In the genomic region with DNA sequence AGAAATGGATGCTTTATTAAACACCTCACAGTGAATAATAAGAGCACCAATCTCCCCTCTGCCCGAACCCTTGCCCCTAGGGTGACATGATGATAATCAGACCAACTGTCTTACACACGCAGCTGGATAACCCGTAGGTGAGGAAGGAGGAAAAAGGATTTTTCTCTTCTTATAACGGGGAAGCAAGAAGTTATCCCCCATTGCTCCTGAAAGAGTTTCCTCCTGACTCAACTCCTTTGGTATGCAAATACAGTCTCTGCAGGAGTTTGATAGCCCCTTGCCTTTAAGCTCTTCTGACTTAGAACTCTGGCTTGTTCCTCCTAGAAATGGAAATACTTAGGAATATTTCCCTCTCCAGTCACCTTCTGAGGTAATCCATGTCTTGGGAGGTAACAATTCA, we compare ENCODE assay signal across 1 cellular context.
TF ChIP-seq lines count a peak whose summit lies in the region.

No MANE protein-coding gene starts in this region.

TF ChIP-seq in IMR-90, 13 proteins besides CTCF, POLR2A, EP300 and RAD21:
- TF ChIP-seq, protein P1, sequence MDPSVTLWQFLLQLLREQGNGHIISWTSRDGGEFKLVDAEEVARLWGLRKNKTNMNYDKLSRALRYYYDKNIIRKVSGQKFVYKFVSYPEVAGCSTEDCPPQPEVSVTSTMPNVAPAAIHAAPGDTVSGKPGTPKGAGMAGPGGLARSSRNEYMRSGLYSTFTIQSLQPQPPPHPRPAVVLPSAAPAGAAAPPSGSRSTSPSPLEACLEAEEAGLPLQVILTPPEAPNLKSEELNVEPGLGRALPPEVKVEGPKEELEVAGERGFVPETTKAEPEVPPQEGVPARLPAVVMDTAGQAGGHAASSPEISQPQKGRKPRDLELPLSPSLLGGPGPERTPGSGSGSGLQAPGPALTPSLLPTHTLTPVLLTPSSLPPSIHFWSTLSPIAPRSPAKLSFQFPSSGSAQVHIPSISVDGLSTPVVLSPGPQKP (IDR thresholded peaks at IDR 0.05; ENCODE audit: borderline replicate concordance, low read depth, low read length): no peak
- TF ChIP-seq MXI1 (IDR thresholded peaks at IDR 0.05; ENCODE audit: borderline replicate concordance, low read depth, low read length) (no peak), NFE2L2 (IDR thresholded peaks at IDR 0.05; ENCODE audit: low read depth, low read length) (no peak), RFX5 (IDR thresholded peaks at IDR 0.05; ENCODE audit: low read depth, low read length) (no peak), BHLHE40 (IDR thresholded peaks at IDR 0.05; ENCODE audit: low read depth, low read length) (no peak)
